In genomic region chr15:63191895-63192603, GRCh38 we compare ENCODE assay signal across 8 cellular contexts. TPM values are rescaled to one million over a fixed set of nuclear protein-coding genes. Genes with fewer than 3 reads are reported as not detected.
A peak's percentile ranks its signal among the peaks of the same experiment; 100 is the strongest.
DNase-seq lines count a peak whose midpoint lies in the region; ATAC-seq, FAIRE-seq and TF ChIP-seq lines count a peak whose summit lies in the region.

No MANE protein-coding gene starts in this region.

- FAIRE-seq in astrocyte (lab: Jason Lieb, UNC) = no peak

- intact Hi-C loops in CD14-positive monocyte (cut with micrococcal nuclease) = loop anchor here (2.0 to 10.0 kb wide), 5 partner anchors 35 to 313 kb away; partner anchors contain the start of genes LACTB (in 1 of the 2), RPS27L (in 1 of the 2) and USP3 (in 1 of the 2)

- H3K9me3 Mint-ChIP-seq in CD14-positive monocyte = peaks cover 0 to 2% (median 0%) of the 10 kb centered on the region in 7 donors
- H3K9me3 Mint-ChIP-seq in astrocyte (ENCODE audit: unreplicated experiment) = no peaks in the 10 kb centered on the region

- H3K79me2 ChIP-seq in OCI-LY1 (ENCODE audit: insufficient read depth, low read length) (peaks cover 56% of the 10 kb centered on the region), astrocyte (ENCODE audit: insufficient read depth, low read length) (peaks cover 69% of the 10 kb centered on the region)

- no peaks in the 10 kb centered on the region for H3K36me3 ChIP-seq in OCI-LY1 (ENCODE audit: insufficient read depth, low read length)
- H3K36me3 ChIP-seq in astrocyte (ENCODE audit: insufficient read depth, low read length) = no peaks in the 10 kb centered on the region

- peak overlapping the region; percentile 98 for H3K4me2 ChIP-seq in OCI-LY1 (ENCODE audit: low read length)
- H3K4me2 ChIP-seq in astrocyte (ENCODE audit: low read length) = peak overlapping the region; percentile 36

- CTCF ChIA-PET in HEK293T (lab: Yijun Ruan, JAX) = interaction anchor here (0.6 kb wide), 1 partner anchor 27 kb away, joined by 4 read pairs; no protein-coding TSS in a partner anchor

- H3K27me3 Mint-ChIP-seq in CD14-positive monocyte (ENCODE audit: low read depth in 3 of 3) (peaks cover 0 to 3% (median 0%) of the 10 kb centered on the region in 3 donors), astrocyte (ENCODE audit: low read depth, unreplicated experiment) (no peaks in the 10 kb centered on the region)

- no peaks in the 10 kb centered on the region for H3K27me3 ChIP-seq in OCI-LY1 (ENCODE audit: insufficient read depth, low read length)
- H3K27me3 ChIP-seq in astrocyte (ENCODE audit: insufficient read depth, low read length) = no peaks in the 10 kb centered on the region

- H3K4me1 ChIP-seq in OCI-LY1 (ENCODE audit: insufficient read depth, low read length, severe bottlenecking) = peaks cover 77% of the 10 kb centered on the region
- H3K4me1 ChIP-seq in astrocyte (ENCODE audit: insufficient read depth, low read length) = peaks cover 28% of the 10 kb centered on the region

- H2AFZ ChIP-seq in OCI-LY1 (ENCODE audit: low read length) = no peak overlapping the region
- no peak overlapping the region for H2AFZ ChIP-seq in astrocyte (ENCODE audit: low read depth, low read length)

- H3K9me3 ChIP-seq in OCI-LY1 (ENCODE audit: low read length) = no peaks in the 10 kb centered on the region
- H3K9me3 ChIP-seq in astrocyte (ENCODE audit: insufficient read depth, low read depth, low read length) = no peaks in the 10 kb centered on the region

- POLR2A ChIA-PET in HEK293T (lab: Yijun Ruan, JAX) = no interaction called here

- H3K27ac Mint-ChIP-seq in CD14-positive monocyte (peak overlapping the region; percentile 90 to 100 (median 96)), astrocyte (ENCODE audit: unreplicated experiment) (peak overlapping the region; percentile 8)

- ATAC-seq in GM21526 (IDR thresholded peaks at IDR 0.05; ENCODE audit: low FRiP score, unreplicated experiment) = peak; percentile 34

- DNase-seq in CD14-positive monocyte (ENCODE audit: low spot score) = no peak
- no peak for DNase-seq in astrocyte (ENCODE audit: low read depth)
- peak; percentile 30 for DNase-seq in stimulated activated naive CD4-positive, alpha-beta T cell treated with Interleukin-2 at 50 U/mL for 16 hours (lab: John Stamatoyannopoulos, UW)
- no peak for DNase-seq in GOT3 (lab: John Stamatoyannopoulos, UW)
- DNase-seq in HEK293T (ENCODE audit: extremely low spot score) = no peak
- DNase-seq in COLO829 (ENCODE audit: low spot score) = no peak

- peaks cover 12% of the 10 kb centered on the region for H3F3A ChIP-seq in OCI-LY1 (ENCODE audit: insufficient read depth, low read length)

- no peaks in the 10 kb centered on the region for H4K20me1 ChIP-seq in OCI-LY1 (ENCODE audit: insufficient read depth, low read length)
- peaks cover 24% of the 10 kb centered on the region for H4K20me1 ChIP-seq in astrocyte (ENCODE audit: insufficient read depth, low read length)

- peaks cover 74% of the 10 kb centered on the region for H3K4me1 Mint-ChIP-seq in CD14-positive monocyte
- peaks cover 39% of the 10 kb centered on the region for H3K4me1 Mint-ChIP-seq in astrocyte (ENCODE audit: low read depth, unreplicated experiment)

- no peaks in the 10 kb centered on the region for H3K9me2 ChIP-seq in OCI-LY1 (ENCODE audit: low read depth, low read length)

- H3K36me3 Mint-ChIP-seq in CD14-positive monocyte (peaks cover 7 to 8% of the 10 kb centered on the region in 2 donors), astrocyte (ENCODE audit: low read depth, unreplicated experiment) (no peaks in the 10 kb centered on the region)

- H3K9ac ChIP-seq in OCI-LY1 (ENCODE audit: low read length) (peak overlapping the region; percentile 88), astrocyte (ENCODE audit: low read length) (no peak overlapping the region)

- H3K4me3 ChIP-seq in OCI-LY1 (ENCODE audit: low read depth, low read length, poor library complexity, severe bottlenecking) = peak overlapping the region; percentile 88
- no peak overlapping the region for H3K4me3 ChIP-seq in astrocyte (ENCODE audit: insufficient read depth, low read depth, low read length)

- peak overlapping the region; percentile 94 for H3K27ac ChIP-seq in OCI-LY1 (ENCODE audit: low read depth, low read length, poor library complexity, severe bottlenecking)
- no peak overlapping the region for H3K27ac ChIP-seq in astrocyte (ENCODE audit: low read depth, low read length)

- no peak for TF ChIP-seq CTCF in CD14-positive monocyte (IDR thresholded peaks at IDR 0.05)
- TF ChIP-seq CTCF in OCI-LY1 (IDR thresholded peaks at IDR 0.05; ENCODE audit: low read length) = no peak
- TF ChIP-seq CTCF in astrocyte (IDR thresholded peaks at IDR 0.05; ENCODE audit: insufficient read depth, low read depth, low read length) = no peak

- H3K4me3 Mint-ChIP-seq in CD14-positive monocyte (peak overlapping the region; percentile 80 to 100), astrocyte (ENCODE audit: unreplicated experiment) (peak overlapping the region; percentile 51)

TF ChIP-seq in HEK293T, 16 proteins besides CTCF, POLR2A, EP300 and RAD21:
- no peak for TF ChIP-seq TARDBP (IDR thresholded peaks at IDR 0.05)
- TF ChIP-seq BHLHE40 (IDR thresholded peaks at IDR 0.05; ENCODE audit: borderline replicate concordance) = no peak
- no peak for TF ChIP-seq ELF4 (IDR thresholded peaks at IDR 0.05)
- no peak for TF ChIP-seq PKNOX1 (IDR thresholded peaks at IDR 0.05)
- TF ChIP-seq SUZ12 (IDR thresholded peaks at IDR 0.05) = no peak
- TF ChIP-seq SP1 (IDR thresholded peaks at IDR 0.05) = no peak

RNA-seq across cellular contexts. Expression of gene RAB8B, which starts 2.6 kb away (rescaled TPM):
- 10 to 100 TPM; 58.9 to 77.3 TPM for polyA plus RNA-seq in CD14-positive monocyte
- total RNA-seq in astrocyte = 45.7 and 49.3 TPM in 2 replicates

RNA-seq across cellular contexts. Expression of gene RPS27L, which starts 34.8 kb away (rescaled TPM):
- 100 to 1,000 TPM; 178 to 196 TPM for polyA plus RNA-seq in CD14-positive monocyte
- 428 and 484 TPM in 2 replicates for total RNA-seq in astrocyte
